In the genomic region with DNA sequence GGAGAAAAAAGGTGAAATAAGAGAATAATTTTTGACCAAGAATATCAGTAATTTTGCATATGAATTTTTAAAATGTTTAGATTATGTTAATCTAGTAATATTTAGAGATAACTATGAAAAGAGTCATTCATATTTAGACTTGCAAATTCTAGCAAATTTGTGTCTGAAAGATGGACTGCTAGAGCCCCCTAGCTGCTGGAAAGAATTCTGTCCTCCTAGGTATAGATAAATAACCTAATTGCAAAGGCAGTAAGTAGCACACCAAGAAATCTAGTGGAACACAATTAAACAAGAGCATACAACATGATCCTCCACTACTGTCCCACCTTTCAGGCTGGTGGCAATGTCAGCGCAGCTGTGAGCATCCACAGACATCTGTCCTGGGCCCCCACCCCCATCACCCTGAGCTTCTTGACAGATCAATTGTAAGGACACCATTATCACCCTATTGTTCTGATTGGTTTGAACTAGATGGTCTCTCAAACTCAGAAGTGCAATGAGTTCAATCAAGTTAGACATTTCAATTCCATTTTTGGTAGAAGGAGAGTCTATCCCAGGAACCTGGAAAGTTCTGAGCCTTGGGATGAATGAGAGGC, we compare ENCODE assay signal across 9 cellular contexts. TPM values are rescaled to one million over a fixed set of nuclear protein-coding genes. Genes with fewer than 3 reads are reported as not detected.
DNase-seq lines count a peak whose midpoint lies in the region; ATAC-seq, FAIRE-seq and TF ChIP-seq lines count a peak whose summit lies in the region.
"Had no signal": no experiment of that assay in that cellular context is flagged by ENCODE, and none has a peak within 500 bp of the region (broad histone marks: within the 10 kb centered on the region; RNA-seq: fewer than 3 reads in every experiment).

No MANE protein-coding gene starts in this region.

- H3K4me3 Mint-ChIP-seq in astrocyte (ENCODE audit: unreplicated experiment) = no peak overlapping the region
- H3K4me3 Mint-ChIP-seq: activated T-cell treated with anti-CD3 and anti-CD28 coated beads, Interleukin-2, amount 50 U/mL, for 72 hours had no signal

- H3K27me3 ChIP-seq in astrocyte (ENCODE audit: insufficient read depth, low read length) (no peaks in the 10 kb centered on the region), upper lobe of left lung (no peaks in the 10 kb centered on the region)

- H3K9ac ChIP-seq in astrocyte (ENCODE audit: low read length) = no peak overlapping the region

- DNase-seq in Right ventricle myocardium superior = no peak
- DNase-seq in cardiac septum (ENCODE audit: low spot score) = no peak
- DNase-seq in NCI-H1105 (lab: John Stamatoyannopoulos, UW) = peak; percentile 14
- DNase-seq in astrocyte (ENCODE audit: low read depth) = no peak
- DNase-seq in inferior parietal cortex (ENCODE audit: extremely low spot score) = peak; percentile 74
- DNase-seq in upper lobe of left lung = no peak
- no peak for DNase-seq in NCI-H1694 treated with DMSO at 0.1 percent for 48 hours (lab: John Stamatoyannopoulos, UW)

- no peak overlapping the region for H3K27ac Mint-ChIP-seq in astrocyte (ENCODE audit: unreplicated experiment)
- H3K27ac Mint-ChIP-seq: activated T-cell treated with anti-CD3 and anti-CD28 coated beads, Interleukin-2, amount 50 U/mL, for 72 hours had no signal

- no peaks in the 10 kb centered on the region for H4K20me1 ChIP-seq in astrocyte (ENCODE audit: insufficient read depth, low read length)

- TF ChIP-seq POLR2A in upper lobe of left lung (IDR thresholded peaks at IDR 0.05) = no peak

- no peak overlapping the region for H3K4me2 ChIP-seq in astrocyte (ENCODE audit: low read length)

- H3K9me3 Mint-ChIP-seq in astrocyte (ENCODE audit: unreplicated experiment) = no peaks in the 10 kb centered on the region
- H3K9me3 Mint-ChIP-seq: activated T-cell treated with anti-CD3 and anti-CD28 coated beads, Interleukin-2, amount 50 U/mL, for 72 hours had no signal

- ATAC-seq in Right ventricle myocardium superior (ENCODE audit: poor library complexity) = peak; percentile 52
- ATAC-seq in upper lobe of left lung (ENCODE audit: low FRiP score in 2 of 2) = peak in 1 of 2 donors; percentile 67
- no peak for ATAC-seq in GM21423 (IDR thresholded peaks at IDR 0.05; ENCODE audit: unreplicated experiment)
- ATAC-seq: activated T-cell treated with anti-CD3 and anti-CD28 coated beads, Interleukin-2, amount 50 U/mL, for 72 hours had no signal

- H3K9me3 ChIP-seq in astrocyte (ENCODE audit: insufficient read depth, low read depth, low read length) (no peaks in the 10 kb centered on the region), upper lobe of left lung (no peaks in the 10 kb centered on the region)

- TF ChIP-seq CTCF in astrocyte (IDR thresholded peaks at IDR 0.05; ENCODE audit: insufficient read depth, low read depth, low read length) = peak; percentile 77
- peak in 4 of 6 experiments; percentile 36 to 66 (median 48) for TF ChIP-seq CTCF in upper lobe of left lung (IDR thresholded peaks at IDR 0.05)

- peaks cover 18% of the 10 kb centered on the region for H3K27me3 Mint-ChIP-seq in astrocyte (ENCODE audit: low read depth, unreplicated experiment)

- no peaks in the 10 kb centered on the region for H3K4me1 Mint-ChIP-seq in astrocyte (ENCODE audit: low read depth, unreplicated experiment)

- peak; percentile 34 for FAIRE-seq in astrocyte (lab: Jason Lieb, UNC)

- no peaks in the 10 kb centered on the region for H3K4me1 ChIP-seq in astrocyte (ENCODE audit: insufficient read depth, low read length)
- no peaks in the 10 kb centered on the region for H3K4me1 ChIP-seq in upper lobe of left lung

- H3K27ac ChIP-seq in astrocyte (ENCODE audit: low read depth, low read length) (no peak overlapping the region), upper lobe of left lung (no peak overlapping the region)

- no peak overlapping the region for H3K4me3 ChIP-seq in astrocyte (ENCODE audit: insufficient read depth, low read depth, low read length)
- H3K4me3 ChIP-seq in upper lobe of left lung = no peak overlapping the region

- no peaks in the 10 kb centered on the region for H3K36me3 ChIP-seq in astrocyte (ENCODE audit: insufficient read depth, low read length)
- H3K36me3 ChIP-seq in upper lobe of left lung = no peaks in the 10 kb centered on the region

- no peaks in the 10 kb centered on the region for H3K36me3 Mint-ChIP-seq in astrocyte (ENCODE audit: low read depth, unreplicated experiment)

- intact Hi-C loops in Right ventricle myocardium superior (cut with DNase I) = loop anchor here (10.0 kb wide), 2 partner anchors 463 to 583 kb away; no protein-coding TSS in a partner anchor
- intact Hi-C loops in cardiac septum (cut with DNase I) = loop anchor here (10.0 kb wide), 1 partner anchor 573 kb away; no protein-coding TSS in a partner anchor

- TF ChIP-seq EP300 in upper lobe of left lung (IDR thresholded peaks at IDR 0.05) = no peak

- no peak overlapping the region for H2AFZ ChIP-seq in astrocyte (ENCODE audit: low read depth, low read length)

- WGBS in upper lobe of left lung, 2 donors = 14 to 38% methylated on average over 1 of the region's 1 CpG

- H3K79me2 ChIP-seq in astrocyte (ENCODE audit: insufficient read depth, low read length) = no peaks in the 10 kb centered on the region

RNA-seq across cellular contexts. Expression of a gene that starts 15.0 kb away (rescaled TPM):
- total RNA-seq in Right ventricle myocardium superior = 5.9 TPM
- 0.59 TPM for total RNA-seq in cardiac septum
- total RNA-seq in astrocyte = 12.7 and 24.2 TPM in 2 replicates
- 1 to 10 TPM in 5 of 6 donors, under 1 TPM in 1; under 0.01 to 9.2 (median 2.3) TPM for total RNA-seq in upper lobe of left lung
- total RNA-seq: activated T-cell treated with anti-CD3 and anti-CD28 coated beads, Interleukin-2, amount 50 U/mL, for 72 hours had no signal

RNA-seq across cellular contexts. Expression of a gene that starts 36.2 kb away (rescaled TPM):
- total RNA-seq in Right ventricle myocardium superior = not detected
- total RNA-seq in cardiac septum = not detected
- total RNA-seq in astrocyte = not detected in 2 replicates
- total RNA-seq in upper lobe of left lung = not detected
- total RNA-seq: activated T-cell treated with anti-CD3 and anti-CD28 coated beads, Interleukin-2, amount 50 U/mL, for 72 hours had no signal

Comparison
In these comparisons a context has a peak if more than half of its experiments do, and no peak if none do; other contexts are left out.
1. DNase-seq: peak in NCI-H1105 (single experiment) and inferior parietal cortex (single experiment); none in Right ventricle myocardium superior (single experiment), cardiac septum (single experiment), astrocyte (single experiment), upper lobe of left lung (0 of 2) and NCI-H1694 treated with DMSO at 0.1 percent for 48 hours (single experiment).